17 cellular contexts compared by ENCODE assay signal in the genomic region with DNA sequence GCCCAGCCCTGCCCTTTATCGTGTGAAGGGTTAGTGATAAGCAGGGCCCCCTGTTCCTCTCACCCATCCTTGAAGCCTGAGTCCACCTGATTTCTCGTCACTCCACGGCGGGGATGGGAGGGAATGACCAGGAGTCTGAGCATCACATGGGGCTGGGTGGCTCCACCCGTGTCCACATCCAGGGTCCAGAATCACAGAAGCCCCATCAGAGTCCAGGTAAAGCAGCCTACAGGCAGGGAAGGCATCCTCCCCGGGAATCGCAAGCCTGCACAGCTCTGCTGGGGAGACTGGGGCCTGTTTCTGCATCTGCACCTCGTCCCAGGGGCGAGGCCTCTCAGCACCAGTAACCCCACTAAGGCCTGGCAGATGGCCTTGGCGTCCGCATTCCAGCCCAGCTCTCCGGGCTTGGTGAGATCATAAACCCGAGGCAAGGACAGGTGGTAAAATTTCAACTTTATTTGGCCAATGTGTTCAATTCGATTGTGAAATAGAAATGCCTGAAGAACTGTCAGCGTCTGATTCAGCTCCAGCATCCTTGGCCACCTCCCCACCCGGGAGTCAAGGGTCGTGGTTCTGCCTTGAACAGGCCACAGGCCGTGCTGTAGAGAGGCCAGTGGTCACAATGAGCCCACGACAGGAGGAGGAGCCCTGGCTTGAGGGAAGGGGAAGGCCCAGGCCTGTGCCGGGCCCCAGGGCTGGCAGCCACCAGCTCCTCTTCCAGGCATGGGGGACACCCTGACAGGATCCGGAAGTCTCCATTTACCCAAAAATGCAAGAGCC. TPM values are rescaled to one million over a fixed set of nuclear protein-coding genes. Genes with fewer than 3 reads are reported as not detected.
DNase-seq lines count a peak whose midpoint lies in the region; ATAC-seq, FAIRE-seq and TF ChIP-seq lines count a peak whose summit lies in the region.
"Had no signal": no experiment of that assay in that cellular context is flagged by ENCODE, and none has a peak within 500 bp of the region (broad histone marks: within the 10 kb centered on the region; RNA-seq: fewer than 3 reads in every experiment).

No MANE protein-coding gene starts in this region.

- H3K9me3 ChIP-seq in pancreas, result no peaks in the 10 kb centered on the region

- CTCF ChIA-PET in Calu3 (lab: Charles Lee), result no interaction called here
- CTCF ChIA-PET in activated CD8-positive, alpha-beta memory T cell treated with anti-CD3 and anti-CD28 coated beads, Interleukin-2, amount 10 ng/mL, durations not matched to agents 7 days and 5 days (lab: Charles Lee), result interaction anchor here (2.0 kb wide), 1 partner anchor 9 kb away, joined by 5 read pairs; a partner anchor contains a TSS

- no peaks in the 10 kb centered on the region for H3K4me1 Mint-ChIP-seq in Calu3 (ENCODE audit: low read depth, unreplicated experiment)
- no peaks in the 10 kb centered on the region for H3K4me1 Mint-ChIP-seq in activated CD8-positive, alpha-beta memory T cell treated with anti-CD3 and anti-CD28 coated beads, Interleukin-2, amount 10 ng/mL, durations not matched to agents 7 days and 5 days
- H3K4me1 Mint-ChIP-seq: stimulated activated naive CD8-positive, alpha-beta T cell treated with anti-CD3 and anti-CD28 coated beads, Interleukin-15, amount 100 ng/mL, for 72 hours had no signal

- H3K36me3 ChIP-seq in pancreas, result peaks cover 18 to 49% (median 44%) of the 10 kb centered on the region in 3 donors

- 39 to 41% methylated on average over 21 of the region's 21 CpGs for WGBS in pancreas, 2 donors

- FAIRE-seq in pancreas (lab: Jason Lieb, UNC), result no peak

- intact Hi-C loops in Calu3 (cut with micrococcal nuclease; ENCODE audit: unreplicated experiment), result no loop called here
- intact Hi-C loops in pancreas (cut with DNase I), result no loop called here
- intact Hi-C loops in Right ventricle myocardium inferior (cut with DNase I), result no loop called here

- H3K27ac Mint-ChIP-seq in Calu3 (ENCODE audit: unreplicated experiment), result peak overlapping the region; percentile 21
- no peak overlapping the region for H3K27ac Mint-ChIP-seq in activated CD8-positive, alpha-beta memory T cell treated with anti-CD3 and anti-CD28 coated beads, Interleukin-2, amount 10 ng/mL, durations not matched to agents 7 days and 5 days
- H3K27ac Mint-ChIP-seq: effector memory CD8-positive, alpha-beta T cell had no signal

- H3K27ac ChIP-seq in pancreas, result peak overlapping the region; percentile 18 to 43 (median 32)

- TF ChIP-seq CTCF in Calu3 (IDR thresholded peaks at IDR 0.05; ENCODE audit: unreplicated experiment), result no peak
- TF ChIP-seq CTCF in pancreas (IDR thresholded peaks at IDR 0.05), result no peak

- H3K4me3 Mint-ChIP-seq in Calu3 (ENCODE audit: low read depth, unreplicated experiment), result no peak overlapping the region
- no peak overlapping the region for H3K4me3 Mint-ChIP-seq in activated CD8-positive, alpha-beta memory T cell treated with anti-CD3 and anti-CD28 coated beads, Interleukin-2, amount 10 ng/mL, durations not matched to agents 7 days and 5 days
- H3K4me3 Mint-ChIP-seq: effector memory CD8-positive, alpha-beta T cell; stimulated activated naive CD8-positive, alpha-beta T cell treated with anti-CD3 and anti-CD28 coated beads, Interleukin-15, amount 100 ng/mL, for 72 hours had no signal

- peaks cover 0 to 15% (median 0%) of the 10 kb centered on the region in 3 donors for H3K4me1 ChIP-seq in pancreas

- TF ChIP-seq POLR2A in erythroblast (IDR thresholded peaks at IDR 0.05; ENCODE audit: low read length), result no peak

- ATAC-seq in pancreas, result peak; percentile 7 to 20 (median 16)
- ATAC-seq in activated CD8-positive, alpha-beta memory T cell treated with anti-CD3 and anti-CD28 coated beads, Interleukin-2, amount 10 ng/mL, durations not matched to agents 7 days and 5 days, result no peak
- no peak for ATAC-seq in Right ventricle myocardium inferior
- ATAC-seq: effector memory CD8-positive, alpha-beta T cell; stimulated activated naive CD8-positive, alpha-beta T cell treated with anti-CD3 and anti-CD28 coated beads, Interleukin-15, amount 100 ng/mL, for 72 hours had no signal

- no peak overlapping the region for H3K4me3 ChIP-seq in pancreas

- no peaks in the 10 kb centered on the region for H3K27me3 Mint-ChIP-seq in Calu3 (ENCODE audit: unreplicated experiment)
- no peaks in the 10 kb centered on the region for H3K27me3 Mint-ChIP-seq in activated CD8-positive, alpha-beta memory T cell treated with anti-CD3 and anti-CD28 coated beads, Interleukin-2, amount 10 ng/mL, durations not matched to agents 7 days and 5 days
- H3K27me3 Mint-ChIP-seq: effector memory CD8-positive, alpha-beta T cell; stimulated activated naive CD8-positive, alpha-beta T cell treated with anti-CD3 and anti-CD28 coated beads, Interleukin-15, amount 100 ng/mL, for 72 hours had no signal

- peaks cover 65% of the 10 kb centered on the region for H3K36me3 Mint-ChIP-seq in Calu3 (ENCODE audit: insufficient read depth, unreplicated experiment)
- H3K36me3 Mint-ChIP-seq in activated CD8-positive, alpha-beta memory T cell treated with anti-CD3 and anti-CD28 coated beads, Interleukin-2, amount 10 ng/mL, durations not matched to agents 7 days and 5 days, result peaks cover 22% of the 10 kb centered on the region

- no peaks in the 10 kb centered on the region for H3K9me3 Mint-ChIP-seq in Calu3 (ENCODE audit: low read depth, unreplicated experiment)
- H3K9me3 Mint-ChIP-seq in activated CD8-positive, alpha-beta memory T cell treated with anti-CD3 and anti-CD28 coated beads, Interleukin-2, amount 10 ng/mL, durations not matched to agents 7 days and 5 days (ENCODE audit: low read depth), result no peaks in the 10 kb centered on the region
- H3K9me3 Mint-ChIP-seq: effector memory CD8-positive, alpha-beta T cell; stimulated activated naive CD8-positive, alpha-beta T cell treated with anti-CD3 and anti-CD28 coated beads, Interleukin-15, amount 100 ng/mL, for 72 hours had no signal

- TSS peak; percentile 97 for BruUV-seq in Calu3 (replicated peaks; lab: Mats Ljungman, UMichigan)

- H3K27me3 ChIP-seq in pancreas, result no peaks in the 10 kb centered on the region

- DNase-seq in Calu3 (no peak), MV-4-11 (lab: John Stamatoyannopoulos, UW) (peak; percentile 40), fibroblast of gingiva (ENCODE audit: low read depth) (peak; percentile 70), pancreas (peak in 3 of 6 donors; percentile 46 to 79 (median 64)), erythroblast (lab: John Stamatoyannopoulos, UW) (no peak), NCI-H2107 (lab: John Stamatoyannopoulos, UW) (no peak), Right ventricle myocardium inferior (ENCODE audit: missing footprints) (no peak)
- no peak for DNase-seq in activated CD8-positive, alpha-beta memory T cell treated with anti-CD3 and anti-CD28 coated beads, Interleukin-2, amount 10 ng/mL, durations not matched to agents 7 days and 5 days
- DNase-seq: activated CD4-positive, CD25-positive, alpha-beta regulatory T cell treated with anti-CD3 and anti-CD28 coated beads, Interleukin-2, amount 50 U/mL, for 72 hours; activated T-cell treated with anti-CD3 and anti-CD28 coated beads, Interleukin-2, amount 50 U/mL, for 1 hour; C1 segment of cervical spinal cord; effector memory CD8-positive, alpha-beta T cell; hippocampal formation; Karpas-422; NCI-H2171; stimulated activated naive CD8-positive, alpha-beta T cell treated with anti-CD3 and anti-CD28 coated beads, Interleukin-15, amount 100 ng/mL, for 72 hours had no signal

RNA-seq across cellular contexts. Expression of a gene that starts 8.1 kb away (rescaled TPM):
- total RNA-seq in Calu3 (2022), result not detected in 2 replicates
- under 1 TPM in 1 of 6 donors, not detected in 5; 0.19 TPM for total RNA-seq in pancreas
- polyA plus RNA-seq in pancreas, result 1 to 10 TPM; 1.1 to 1.5 TPM
- not detected for total RNA-seq in activated CD8-positive, alpha-beta memory T cell treated with anti-CD3 and anti-CD28 coated beads, Interleukin-2, amount 10 ng/mL, durations not matched to agents 7 days and 5 days
- not detected for total RNA-seq in Right ventricle myocardium inferior
- total RNA-seq: lung microvascular endothelial cell had no signal

RNA-seq across cellular contexts. Expression of a gene that starts 9.8 kb away (rescaled TPM):
- 37.3 and 38.5 TPM in 2 replicates for total RNA-seq in Calu3 (2022)
- 10 to 100 TPM; 28.9 to 64.0 (median 50.2) TPM for total RNA-seq in pancreas
- polyA plus RNA-seq in pancreas, result 100 to 1,000 TPM; 133 to 203 TPM
- total RNA-seq in activated CD8-positive, alpha-beta memory T cell treated with anti-CD3 and anti-CD28 coated beads, Interleukin-2, amount 10 ng/mL, durations not matched to agents 7 days and 5 days, result 10 to 100 TPM; 49.9 to 50.1 TPM
- total RNA-seq in Right ventricle myocardium inferior, result 109 TPM

RNA-seq across cellular contexts. Expression of a gene that starts 17.4 kb away (rescaled TPM):
- total RNA-seq in Calu3 (2022) (750 and 777 TPM in 2 replicates), pancreas (1,000 to 10,000 TPM; 1,057 to 2,130 (median 1,556) TPM), Right ventricle myocardium inferior (355 TPM)
- 1,000 to 10,000 TPM in 1 of 2 donors, 100 to 1,000 TPM in 1; 876 to 1,399 TPM for polyA plus RNA-seq in pancreas
- 100 to 1,000 TPM; 333 to 416 TPM for total RNA-seq in activated CD8-positive, alpha-beta memory T cell treated with anti-CD3 and anti-CD28 coated beads, Interleukin-2, amount 10 ng/mL, durations not matched to agents 7 days and 5 days

RNA-seq across cellular contexts. Expression of a gene that starts 28.2 kb away (rescaled TPM):
- total RNA-seq in Calu3 (2022) (273 and 288 TPM in 2 replicates), pancreas (100 to 1,000 TPM in 5 of 6 donors, 10 to 100 TPM in 1; 99.5 to 170 (median 160) TPM), Right ventricle myocardium inferior (126 TPM)
- 100 to 1,000 TPM; 157 to 225 TPM for polyA plus RNA-seq in pancreas
- total RNA-seq in activated CD8-positive, alpha-beta memory T cell treated with anti-CD3 and anti-CD28 coated beads, Interleukin-2, amount 10 ng/mL, durations not matched to agents 7 days and 5 days, result 100 to 1,000 TPM; 693 to 725 TPM

RNA-seq across cellular contexts. Expression of a gene that starts 39.0 kb away (rescaled TPM):
- total RNA-seq in Calu3 (2022) (0.78 TPM in 1 of 2 replicates, not detected in the other), pancreas (1 to 10 TPM in 2 of 6 donors, under 1 TPM in 3, not detected in 1; 0.28 to 2.1 (median 0.79) TPM), Right ventricle myocardium inferior (not detected)
- polyA plus RNA-seq in pancreas, result 10 to 100 TPM in 1 of 2 donors, 1 to 10 TPM in 1; 7.3 to 22.7 TPM
- not detected for total RNA-seq in activated CD8-positive, alpha-beta memory T cell treated with anti-CD3 and anti-CD28 coated beads, Interleukin-2, amount 10 ng/mL, durations not matched to agents 7 days and 5 days
- total RNA-seq: lung microvascular endothelial cell had no signal

Comparison
In these comparisons a context has a peak if more than half of its experiments do, and no peak if none do; other contexts are left out.
1. DNase-seq: peak in MV-4-11 (single experiment) and fibroblast of gingiva (single experiment); none in Calu3 (single experiment), activated CD8-positive, alpha-beta memory T cell treated with anti-CD3 and anti-CD28 coated beads, Interleukin-2, amount 10 ng/mL, durations not matched to agents 7 days and 5 days (single experiment), erythroblast (0 of 2), NCI-H2107 (single experiment) and Right ventricle myocardium inferior (single experiment).
2. ATAC-seq: peak in pancreas (4 of 4); none in activated CD8-positive, alpha-beta memory T cell treated with anti-CD3 and anti-CD28 coated beads, Interleukin-2, amount 10 ng/mL, durations not matched to agents 7 days and 5 days (single experiment) and Right ventricle myocardium inferior (single experiment).